27 cellular contexts compared by ENCODE assay signal in genomic region chr18:62948788-62949187, GRCh38.
"Had no signal": no experiment of that assay in that cellular context is flagged by ENCODE, and none has a peak within 500 bp of the region (broad histone marks: within the 10 kb centered on the region; RNA-seq: fewer than 3 reads in every experiment).

No MANE protein-coding gene starts in this region.

- H3K36me3 ChIP-seq: neural progenitor cell, ovary, prostate gland had no signal

- H3K9me3 ChIP-seq: left ventricle myocardium inferior, ovary, prostate gland, spleen, stomach, thoracic aorta, tibial artery, upper lobe of right lung had no signal

- H3K27me3 ChIP-seq: neural progenitor cell, ovary, spleen, stomach, tibial artery, upper lobe of right lung had no signal

- FAIRE-seq: urothelium cell line had no signal

- H3K4me3 ChIP-seq: left ventricle myocardium inferior, lung, neural progenitor cell, ovary, prostate gland, skin epidermis, spleen, stomach, thoracic aorta, tibial artery, upper lobe of right lung had no signal

- ATAC-seq: natural killer cell; right cardiac atrium; sciatic nerve; stimulated activated naive B cell treated with anti-CD40 and anti-IgM and Interleukin-4, amounts not matched to agents 10 μg/mL and 1 μg/mL and 100 μg/mL, for 72 hours; stimulated activated naive CD8-positive, alpha-beta T cell treated with anti-CD3 and anti-CD28 coated beads, Interleukin-15, Interleukin-2, amounts not matched to agents 100 U/mL and 50 U/mL, for 24 hours; upper lobe of right lung had no signal

- DNase-seq: hippocampal formation; immature natural killer cell; islet precursor cell; left ventricle myocardium inferior; mesendoderm; naive B cell; natural killer cell; nephron progenitor cell; ovary; posterior cingulate gyrus; retina; right cardiac atrium; spleen; stimulated activated CD4-positive, alpha-beta T cell treated with anti-CD3 and anti-CD28 coated beads, Interleukin-1b, Interleukin-23, amount 100 ng/mL, for 48 hours; stimulated activated CD4-positive, alpha-beta T cell treated with anti-CD3 and anti-CD28 coated beads, Interleukin-2, amount 100 ng/mL, for 48 hours; stimulated activated naive B cell treated with anti-CD40 and anti-IgM and Interleukin-4, amounts not matched to agents 10 μg/mL and 1 μg/mL and 100 μg/mL, for 72 hours; stimulated activated naive CD8-positive, alpha-beta T cell treated with anti-CD3 and anti-CD28 coated beads, Interleukin-15, Interleukin-2, amounts not matched to agents 100 U/mL and 50 U/mL, for 24 hours; stomach; tibial artery; upper lobe of right lung had no signal

- H3K4me1 ChIP-seq: neural progenitor cell, prostate gland had no signal

- H3K27ac ChIP-seq: left ventricle myocardium inferior, neural progenitor cell, ovary, prostate gland, skin epidermis, spleen, stomach, thoracic aorta, tibial artery, upper lobe of right lung had no signal
